ENCODE assay signal across 1 cellular context in the genomic region with DNA sequence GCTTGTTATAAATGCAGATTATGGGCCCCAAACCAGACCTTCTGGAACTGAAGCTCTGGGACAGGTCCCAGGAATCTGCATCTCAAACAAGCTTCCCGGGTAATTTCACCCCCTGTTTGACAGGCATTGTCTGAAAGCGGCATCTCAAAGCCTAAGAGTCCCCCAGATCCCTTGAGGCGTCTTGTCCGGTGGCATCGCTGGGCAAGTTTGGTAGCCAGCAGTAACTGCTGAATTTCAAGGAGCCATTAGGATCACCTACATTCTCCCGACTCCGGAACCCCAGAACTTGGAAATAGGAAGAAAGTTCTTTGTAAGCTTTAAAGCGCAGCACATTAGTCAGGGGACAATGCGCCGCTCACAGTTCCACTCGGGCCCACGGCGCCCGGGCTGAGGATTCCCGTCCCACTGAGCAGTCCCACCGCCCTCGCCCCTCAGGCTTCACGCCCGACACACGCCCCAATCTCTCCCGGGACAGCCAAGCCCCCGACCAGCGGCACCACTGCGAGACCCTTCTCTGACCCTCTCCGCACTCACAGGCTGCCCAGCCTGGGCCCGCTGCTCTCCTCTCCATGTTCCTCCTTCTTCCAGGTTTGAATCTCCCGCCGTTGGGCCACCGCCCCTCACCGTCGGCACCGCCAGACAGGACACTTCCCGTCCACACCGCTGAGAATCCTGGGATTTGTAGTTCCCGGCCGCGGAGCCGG.
TF ChIP-seq lines count a peak whose summit lies in the region.

A gene with protein sequence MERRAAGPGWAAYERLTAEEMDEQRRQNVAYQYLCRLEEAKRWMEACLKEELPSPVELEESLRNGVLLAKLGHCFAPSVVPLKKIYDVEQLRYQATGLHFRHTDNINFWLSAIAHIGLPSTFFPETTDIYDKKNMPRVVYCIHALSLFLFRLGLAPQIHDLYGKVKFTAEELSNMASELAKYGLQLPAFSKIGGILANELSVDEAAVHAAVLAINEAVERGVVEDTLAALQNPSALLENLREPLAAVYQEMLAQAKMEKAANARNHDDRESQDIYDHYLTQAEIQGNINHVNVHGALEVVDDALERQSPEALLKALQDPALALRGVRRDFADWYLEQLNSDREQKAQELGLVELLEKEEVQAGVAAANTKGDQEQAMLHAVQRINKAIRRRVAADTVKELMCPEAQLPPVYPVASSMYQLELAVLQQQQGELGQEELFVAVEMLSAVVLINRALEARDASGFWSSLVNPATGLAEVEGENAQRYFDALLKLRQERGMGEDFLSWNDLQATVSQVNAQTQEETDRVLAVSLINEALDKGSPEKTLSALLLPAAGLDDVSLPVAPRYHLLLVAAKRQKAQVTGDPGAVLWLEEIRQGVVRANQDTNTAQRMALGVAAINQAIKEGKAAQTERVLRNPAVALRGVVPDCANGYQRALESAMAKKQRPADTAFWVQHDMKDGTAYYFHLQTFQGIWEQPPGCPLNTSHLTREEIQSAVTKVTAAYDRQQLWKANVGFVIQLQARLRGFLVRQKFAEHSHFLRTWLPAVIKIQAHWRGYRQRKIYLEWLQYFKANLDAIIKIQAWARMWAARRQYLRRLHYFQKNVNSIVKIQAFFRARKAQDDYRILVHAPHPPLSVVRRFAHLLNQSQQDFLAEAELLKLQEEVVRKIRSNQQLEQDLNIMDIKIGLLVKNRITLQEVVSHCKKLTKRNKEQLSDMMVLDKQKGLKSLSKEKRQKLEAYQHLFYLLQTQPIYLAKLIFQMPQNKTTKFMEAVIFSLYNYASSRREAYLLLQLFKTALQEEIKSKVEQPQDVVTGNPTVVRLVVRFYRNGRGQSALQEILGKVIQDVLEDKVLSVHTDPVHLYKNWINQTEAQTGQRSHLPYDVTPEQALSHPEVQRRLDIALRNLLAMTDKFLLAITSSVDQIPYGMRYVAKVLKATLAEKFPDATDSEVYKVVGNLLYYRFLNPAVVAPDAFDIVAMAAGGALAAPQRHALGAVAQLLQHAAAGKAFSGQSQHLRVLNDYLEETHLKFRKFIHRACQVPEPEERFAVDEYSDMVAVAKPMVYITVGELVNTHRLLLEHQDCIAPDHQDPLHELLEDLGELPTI (N-terminal part only) (minus strand): TSS at position 607 of the 704 bp plus-strand sequence. CDS start 36 bp downstream, at position 571.

TF ChIP-seq in K562, 482 proteins besides CTCF, POLR2A, EP300 and RAD21 (continued from another document and continues in another):
- TF ChIP-seq, protein P1, sequence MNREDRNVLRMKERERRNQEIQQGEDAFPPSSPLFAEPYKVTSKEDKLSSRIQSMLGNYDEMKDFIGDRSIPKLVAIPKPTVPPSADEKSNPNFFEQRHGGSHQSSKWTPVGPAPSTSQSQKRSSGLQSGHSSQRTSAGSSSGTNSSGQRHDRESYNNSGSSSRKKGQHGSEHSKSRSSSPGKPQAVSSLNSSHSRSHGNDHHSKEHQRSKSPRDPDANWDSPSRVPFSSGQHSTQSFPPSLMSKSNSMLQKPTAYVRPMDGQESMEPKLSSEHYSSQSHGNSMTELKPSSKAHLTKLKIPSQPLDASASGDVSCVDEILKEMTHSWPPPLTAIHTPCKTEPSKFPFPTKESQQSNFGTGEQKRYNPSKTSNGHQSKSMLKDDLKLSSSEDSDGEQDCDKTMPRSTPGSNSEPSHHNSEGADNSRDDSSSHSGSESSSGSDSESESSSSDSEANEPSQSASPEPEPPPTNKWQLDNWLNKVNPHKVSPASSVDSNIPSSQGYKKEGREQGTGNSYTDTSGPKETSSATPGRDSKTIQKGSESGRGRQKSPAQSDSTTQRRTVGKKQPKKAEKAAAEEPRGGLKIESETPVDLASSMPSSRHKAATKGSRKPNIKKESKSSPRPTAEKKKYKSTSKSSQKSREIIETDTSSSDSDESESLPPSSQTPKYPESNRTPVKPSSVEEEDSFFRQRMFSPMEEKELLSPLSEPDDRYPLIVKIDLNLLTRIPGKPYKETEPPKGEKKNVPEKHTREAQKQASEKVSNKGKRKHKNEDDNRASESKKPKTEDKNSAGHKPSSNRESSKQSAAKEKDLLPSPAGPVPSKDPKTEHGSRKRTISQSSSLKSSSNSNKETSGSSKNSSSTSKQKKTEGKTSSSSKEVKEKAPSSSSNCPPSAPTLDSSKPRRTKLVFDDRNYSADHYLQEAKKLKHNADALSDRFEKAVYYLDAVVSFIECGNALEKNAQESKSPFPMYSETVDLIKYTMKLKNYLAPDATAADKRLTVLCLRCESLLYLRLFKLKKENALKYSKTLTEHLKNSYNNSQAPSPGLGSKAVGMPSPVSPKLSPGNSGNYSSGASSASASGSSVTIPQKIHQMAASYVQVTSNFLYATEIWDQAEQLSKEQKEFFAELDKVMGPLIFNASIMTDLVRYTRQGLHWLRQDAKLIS (CRISPR knock-in tag; IDR thresholded peaks at IDR 0.05): no peak
- no peak for TF ChIP-seq ZNF507 (tag; conservative IDR thresholded peaks at IDR 0.05)
- TF ChIP-seq, protein P2, sequence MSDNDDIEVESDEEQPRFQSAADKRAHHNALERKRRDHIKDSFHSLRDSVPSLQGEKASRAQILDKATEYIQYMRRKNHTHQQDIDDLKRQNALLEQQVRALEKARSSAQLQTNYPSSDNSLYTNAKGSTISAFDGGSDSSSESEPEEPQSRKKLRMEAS (CRISPR knock-in tag; IDR thresholded peaks at IDR 0.05): 0 out of 2 replicates have a peak, but pooled peaks have one; percentile 11
- peak; percentile 69; the same call in 1 of the 2 replicates for TF ChIP-seq MXI1 (IDR thresholded peaks at IDR 0.05; ENCODE audit: low read depth, low read length)
- TF ChIP-seq DDX20 (tag; IDR thresholded peaks at IDR 0.05; ENCODE audit: low read depth): no peak
- TF ChIP-seq, protein P3, sequence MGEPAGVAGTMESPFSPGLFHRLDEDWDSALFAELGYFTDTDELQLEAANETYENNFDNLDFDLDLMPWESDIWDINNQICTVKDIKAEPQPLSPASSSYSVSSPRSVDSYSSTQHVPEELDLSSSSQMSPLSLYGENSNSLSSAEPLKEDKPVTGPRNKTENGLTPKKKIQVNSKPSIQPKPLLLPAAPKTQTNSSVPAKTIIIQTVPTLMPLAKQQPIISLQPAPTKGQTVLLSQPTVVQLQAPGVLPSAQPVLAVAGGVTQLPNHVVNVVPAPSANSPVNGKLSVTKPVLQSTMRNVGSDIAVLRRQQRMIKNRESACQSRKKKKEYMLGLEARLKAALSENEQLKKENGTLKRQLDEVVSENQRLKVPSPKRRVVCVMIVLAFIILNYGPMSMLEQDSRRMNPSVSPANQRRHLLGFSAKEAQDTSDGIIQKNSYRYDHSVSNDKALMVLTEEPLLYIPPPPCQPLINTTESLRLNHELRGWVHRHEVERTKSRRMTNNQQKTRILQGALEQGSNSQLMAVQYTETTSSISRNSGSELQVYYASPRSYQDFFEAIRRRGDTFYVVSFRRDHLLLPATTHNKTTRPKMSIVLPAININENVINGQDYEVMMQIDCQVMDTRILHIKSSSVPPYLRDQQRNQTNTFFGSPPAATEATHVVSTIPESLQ (CRISPR knock-in tag; IDR thresholded peaks at IDR 0.05): no peak
- TF ChIP-seq, protein P4, sequence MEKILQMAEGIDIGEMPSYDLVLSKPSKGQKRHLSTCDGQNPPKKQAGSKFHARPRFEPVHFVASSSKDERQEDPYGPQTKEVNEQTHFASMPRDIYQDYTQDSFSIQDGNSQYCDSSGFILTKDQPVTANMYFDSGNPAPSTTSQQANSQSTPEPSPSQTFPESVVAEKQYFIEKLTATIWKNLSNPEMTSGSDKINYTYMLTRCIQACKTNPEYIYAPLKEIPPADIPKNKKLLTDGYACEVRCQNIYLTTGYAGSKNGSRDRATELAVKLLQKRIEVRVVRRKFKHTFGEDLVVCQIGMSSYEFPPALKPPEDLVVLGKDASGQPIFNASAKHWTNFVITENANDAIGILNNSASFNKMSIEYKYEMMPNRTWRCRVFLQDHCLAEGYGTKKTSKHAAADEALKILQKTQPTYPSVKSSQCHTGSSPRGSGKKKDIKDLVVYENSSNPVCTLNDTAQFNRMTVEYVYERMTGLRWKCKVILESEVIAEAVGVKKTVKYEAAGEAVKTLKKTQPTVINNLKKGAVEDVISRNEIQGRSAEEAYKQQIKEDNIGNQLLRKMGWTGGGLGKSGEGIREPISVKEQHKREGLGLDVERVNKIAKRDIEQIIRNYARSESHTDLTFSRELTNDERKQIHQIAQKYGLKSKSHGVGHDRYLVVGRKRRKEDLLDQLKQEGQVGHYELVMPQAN (IDR thresholded peaks at IDR 0.05; ENCODE audit: borderline replicate concordance): peak; percentile 99
- TF ChIP-seq ZC3H11A (IDR thresholded peaks at IDR 0.05; ENCODE audit: low read depth, low read length): no peak
- TF ChIP-seq RCOR1 (IDR thresholded peaks at IDR 0.05; ENCODE audit: borderline replicate concordance in 1 of 2, low read depth in 2 of 2, low read length in 2 of 2): no peak
- TF ChIP-seq RBM22 (IDR thresholded peaks at IDR 0.05; ENCODE audit: low read depth, low read length, poor library complexity, severe bottlenecking): no peak
- TF ChIP-seq, protein P5, sequence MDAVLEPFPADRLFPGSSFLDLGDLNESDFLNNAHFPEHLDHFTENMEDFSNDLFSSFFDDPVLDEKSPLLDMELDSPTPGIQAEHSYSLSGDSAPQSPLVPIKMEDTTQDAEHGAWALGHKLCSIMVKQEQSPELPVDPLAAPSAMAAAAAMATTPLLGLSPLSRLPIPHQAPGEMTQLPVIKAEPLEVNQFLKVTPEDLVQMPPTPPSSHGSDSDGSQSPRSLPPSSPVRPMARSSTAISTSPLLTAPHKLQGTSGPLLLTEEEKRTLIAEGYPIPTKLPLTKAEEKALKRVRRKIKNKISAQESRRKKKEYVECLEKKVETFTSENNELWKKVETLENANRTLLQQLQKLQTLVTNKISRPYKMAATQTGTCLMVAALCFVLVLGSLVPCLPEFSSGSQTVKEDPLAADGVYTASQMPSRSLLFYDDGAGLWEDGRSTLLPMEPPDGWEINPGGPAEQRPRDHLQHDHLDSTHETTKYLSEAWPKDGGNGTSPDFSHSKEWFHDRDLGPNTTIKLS (IDR thresholded peaks at IDR 0.05; ENCODE audit: borderline replicate concordance, low read depth): peak; percentile 51; the same call in 1 of the 2 replicates
- TF ChIP-seq CEBPG (CRISPR knock-in tag; IDR thresholded peaks at IDR 0.05): no peak
- no peak for TF ChIP-seq CEBPG (tag; conservative IDR thresholded peaks at IDR 0.05 in 1 of 2, IDR thresholded peaks at IDR 0.05 in 1 of 2)
- TF ChIP-seq ZNF778 (CRISPR knock-in tag; IDR thresholded peaks at IDR 0.05): no peak
- TF ChIP-seq ZFPM2 (CRISPR knock-in tag; IDR thresholded peaks at IDR 0.05): no peak
- TF ChIP-seq RBM39 (optimal IDR thresholded peaks at IDR 0.05; ENCODE audit: low read depth, low read length): no peak
- TF ChIP-seq ILF3 (IDR thresholded peaks at IDR 0.05; ENCODE audit: borderline replicate concordance): no peak
- TF ChIP-seq HMGN3 (IDR thresholded peaks at IDR 0.05; ENCODE audit: borderline replicate concordance, extremely low read depth, insufficient read length, low read depth, low read length): peak; percentile 61
- TF ChIP-seq ARNT (IDR thresholded peaks at IDR 0.05): no peak
- no peak for TF ChIP-seq NR2C1 (IDR thresholded peaks at IDR 0.05)
- TF ChIP-seq NR2C1 (tag; IDR thresholded peaks at IDR 0.05): peak; percentile 58
- TF ChIP-seq, protein P6, sequence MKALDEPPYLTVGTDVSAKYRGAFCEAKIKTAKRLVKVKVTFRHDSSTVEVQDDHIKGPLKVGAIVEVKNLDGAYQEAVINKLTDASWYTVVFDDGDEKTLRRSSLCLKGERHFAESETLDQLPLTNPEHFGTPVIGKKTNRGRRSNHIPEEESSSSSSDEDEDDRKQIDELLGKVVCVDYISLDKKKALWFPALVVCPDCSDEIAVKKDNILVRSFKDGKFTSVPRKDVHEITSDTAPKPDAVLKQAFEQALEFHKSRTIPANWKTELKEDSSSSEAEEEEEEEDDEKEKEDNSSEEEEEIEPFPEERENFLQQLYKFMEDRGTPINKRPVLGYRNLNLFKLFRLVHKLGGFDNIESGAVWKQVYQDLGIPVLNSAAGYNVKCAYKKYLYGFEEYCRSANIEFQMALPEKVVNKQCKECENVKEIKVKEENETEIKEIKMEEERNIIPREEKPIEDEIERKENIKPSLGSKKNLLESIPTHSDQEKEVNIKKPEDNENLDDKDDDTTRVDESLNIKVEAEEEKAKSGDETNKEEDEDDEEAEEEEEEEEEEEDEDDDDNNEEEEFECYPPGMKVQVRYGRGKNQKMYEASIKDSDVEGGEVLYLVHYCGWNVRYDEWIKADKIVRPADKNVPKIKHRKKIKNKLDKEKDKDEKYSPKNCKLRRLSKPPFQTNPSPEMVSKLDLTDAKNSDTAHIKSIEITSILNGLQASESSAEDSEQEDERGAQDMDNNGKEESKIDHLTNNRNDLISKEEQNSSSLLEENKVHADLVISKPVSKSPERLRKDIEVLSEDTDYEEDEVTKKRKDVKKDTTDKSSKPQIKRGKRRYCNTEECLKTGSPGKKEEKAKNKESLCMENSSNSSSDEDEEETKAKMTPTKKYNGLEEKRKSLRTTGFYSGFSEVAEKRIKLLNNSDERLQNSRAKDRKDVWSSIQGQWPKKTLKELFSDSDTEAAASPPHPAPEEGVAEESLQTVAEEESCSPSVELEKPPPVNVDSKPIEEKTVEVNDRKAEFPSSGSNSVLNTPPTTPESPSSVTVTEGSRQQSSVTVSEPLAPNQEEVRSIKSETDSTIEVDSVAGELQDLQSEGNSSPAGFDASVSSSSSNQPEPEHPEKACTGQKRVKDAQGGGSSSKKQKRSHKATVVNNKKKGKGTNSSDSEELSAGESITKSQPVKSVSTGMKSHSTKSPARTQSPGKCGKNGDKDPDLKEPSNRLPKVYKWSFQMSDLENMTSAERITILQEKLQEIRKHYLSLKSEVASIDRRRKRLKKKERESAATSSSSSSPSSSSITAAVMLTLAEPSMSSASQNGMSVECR (CRISPR knock-in tag; IDR thresholded peaks at IDR 0.05): peak; percentile 98
- TF ChIP-seq GATA2 (CRISPR knock-in tag; IDR thresholded peaks at IDR 0.05): no peak
- no peak for TF ChIP-seq ASH1L (IDR thresholded peaks at IDR 0.05; ENCODE audit: borderline replicate concordance, low read depth, partially characterized antibody)
- TF ChIP-seq ZNF232 (CRISPR knock-in tag; IDR thresholded peaks at IDR 0.05): no peak
- no peak for TF ChIP-seq HOXB6 (CRISPR knock-in tag; IDR thresholded peaks at IDR 0.05; ENCODE audit: borderline replicate concordance)
- TF ChIP-seq CTBP1 (IDR thresholded peaks at IDR 0.05; ENCODE audit: borderline replicate concordance): peak; percentile 27; the same call in 1 of the 2 replicates
- TF ChIP-seq C11orf30 (IDR thresholded peaks at IDR 0.05; ENCODE audit: low read depth): peak; percentile 67
- TF ChIP-seq ELF1 (tag; IDR thresholded peaks at IDR 0.05): peak; percentile 81
- TF ChIP-seq PRPF4 (IDR thresholded peaks at IDR 0.05; ENCODE audit: insufficient read depth, low read depth, low read length, poor library complexity, severe bottlenecking): no peak
